Comparison of ENCODE assay signal across 8 cellular contexts in genomic region chr16:89422905-89423630, GRCh38.
DNase-seq lines count a peak whose midpoint lies in the region; ATAC-seq, FAIRE-seq and TF ChIP-seq lines count a peak whose summit lies in the region.

No MANE protein-coding gene starts in this region.

- peak overlapping the region; percentile 87 for H3K4me2 ChIP-seq in GM12878 (ENCODE audit: control insufficient read depth, insufficient read depth)

- H3K27ac ChIP-seq in SJSA1 = peak overlapping the region; percentile 18
- H3K27ac ChIP-seq in GM12878 (ENCODE audit: control insufficient read depth, insufficient read depth) = peak overlapping the region; percentile 69
- H3K27ac ChIP-seq in neutrophil = peak overlapping the region; percentile 58

- H4K20me1 ChIP-seq in GM12878 (ENCODE audit: control insufficient read depth, insufficient read depth) = peaks cover 8% of the 10 kb centered on the region

- 15% methylated on average over 16 of the region's 16 CpGs for WGBS in GM12878 (ENCODE audit: insufficient coverage, insufficient replicate concordance, low lambda C conversion rate, missing lambda C conversion rate)

- SMC1A ChIA-PET in GM12878 (lab: Charles Lee; ENCODE audit: uncharacterized antibody, unreplicated experiment) = interaction anchor here (1.1 to 2.0 kb wide), 11 partner anchors 23 to 85 kb away, joined by 3 to 6 read pairs (median 4); no protein-coding TSS in a partner anchor

- H3K36me3 ChIP-seq in SJSA1 = peaks cover 40% of the 10 kb centered on the region
- peaks cover 4 to 9% of the 10 kb centered on the region in 2 experiments; a peak in 2 of 4 replicates for H3K36me3 ChIP-seq in GM12878 (ENCODE audit: control insufficient read depth in 2 of 2, insufficient read depth in 2 of 2, low read length in 1 of 2)
- peaks cover 2% of the 10 kb centered on the region for H3K36me3 ChIP-seq in neutrophil

- no peak for TF ChIP-seq RAD21 in GM12878 (IDR thresholded peaks at IDR 0.05; ENCODE audit: insufficient read depth, low read depth, low read length)

- RAD21 ChIA-PET in GM12878 (lab: Charles Lee; ENCODE audit: unreplicated experiment) = interaction anchor here (1.0 to 1.5 kb wide), 5 partner anchors 29 to 65 kb away, joined by 3 to 6 read pairs (median 5); no protein-coding TSS in a partner anchor

- intact Hi-C loops in GM12878 (cut with micrococcal nuclease; ENCODE audit: unreplicated experiment) = loop anchor here (2.0 kb wide), 2 partner anchors 62 kb away; no protein-coding TSS in a partner anchor

- BruUV-seq in GM12878 (replicated peaks; lab: Mats Ljungman, UMichigan) = no TSS peak

- CTCF ChIA-PET in GM12878 (lab: Yijun Ruan, JAX) = interaction anchor here (0.8 to 1.4 kb wide), 3 partner anchors 22 to 54 kb away, joined by 3 to 7 read pairs (median 3); no protein-coding TSS in a partner anchor

- peaks cover 90% of the 10 kb centered on the region for H3K79me2 ChIP-seq in GM12878 (ENCODE audit: control insufficient read depth, insufficient read depth, low read length)

- no peak for TF ChIP-seq POLR2A in GM18505 (IDR thresholded peaks at IDR 0.05; ENCODE audit: borderline replicate concordance, extremely low read depth, insufficient read depth, insufficient read length)
- peak; percentile 55 for TF ChIP-seq POLR2A in GM12878 (IDR thresholded peaks at IDR 0.05; ENCODE audit: low read depth, low read length)

- H3K4me3 ChIP-seq in SJSA1 (no peak overlapping the region), GM12878 (peak overlapping the region; percentile 55; the same call in 1 of the 2 replicates), neutrophil (ENCODE audit: low read depth in 1 of 2, low read length in 1 of 2) (no peak overlapping the region)

- DNase-seq in SJSA1 (ENCODE audit: low read depth in 1 of 2, low spot score in 2 of 2) (peak; percentile 45 to 60), GM12878 (ENCODE audit: low read depth, low spot score) (peak; percentile 72), COLO829 (ENCODE audit: low spot score) (no peak), SK-N-DZ (ENCODE audit: low spot score) (no peak), DMS 273 treated with DMSO at 0.1 percent for 48 hours (lab: John Stamatoyannopoulos, UW) (no peak)

- H3K4me1 ChIP-seq in SJSA1 (replicated peaks) (peaks cover 50% of the 10 kb centered on the region), GM12878 (ENCODE audit: control insufficient read depth, insufficient read depth, low read length) (peaks cover 66% of the 10 kb centered on the region), neutrophil (ENCODE audit: control insufficient read depth in 1 of 2, insufficient read depth in 1 of 2, low read depth in 1 of 2, low read length in 1 of 2) (peaks cover 23 to 36% of the 10 kb centered on the region in 2 experiments)

- H3K27me3 ChIP-seq in SJSA1 (replicated peaks) (no peaks in the 10 kb centered on the region), GM12878 (replicated peaks in 1 of 2; ENCODE audit: control insufficient read depth in 2 of 2, insufficient read depth in 2 of 2, low read length in 1 of 2) (no peaks in the 10 kb centered on the region), neutrophil (no peaks in the 10 kb centered on the region)

- H2AFZ ChIP-seq in GM12878 (ENCODE audit: control insufficient read depth, low read depth, low read length) = no peak overlapping the region

- peak in 1 of 2 experiments; percentile 47; a peak in 2 of 4 replicates for TF ChIP-seq EP300 in GM12878 (IDR thresholded peaks at IDR 0.05; ENCODE audit: borderline replicate concordance in 1 of 2, control insufficient read depth in 1 of 2, low read depth in 2 of 2, low read length in 2 of 2)

- ATAC-seq in GM18505 (IDR thresholded peaks at IDR 0.05; ENCODE audit: unreplicated experiment) = peak; percentile 72
- peak; percentile 75 for ATAC-seq in HG02678 (IDR thresholded peaks at IDR 0.05; ENCODE audit: unreplicated experiment)
- peak; percentile 92 for ATAC-seq in GM12878

- H3K9me3 ChIP-seq in SJSA1 (replicated peaks) (no peaks in the 10 kb centered on the region), GM12878 (replicated peaks; ENCODE audit: control insufficient read depth, insufficient read depth, low read length) (no peaks in the 10 kb centered on the region), neutrophil (no peaks in the 10 kb centered on the region)

- TF ChIP-seq CTCF in GM12878 (IDR thresholded peaks at IDR 0.05 in 2 of 3, conservative IDR thresholded peaks at IDR 0.05 in 1 of 3; ENCODE audit: control insufficient read depth in 2 of 3, extremely low read depth in 1 of 3, insufficient read depth in 1 of 3, low read depth in 3 of 3, low read length in 3 of 3) (no peak), neutrophil (IDR thresholded peaks at IDR 0.05) (no peak)

- peak; percentile 73 for FAIRE-seq in GM12878 (lab: Jason Lieb, UNC)

- POLR2A ChIA-PET in GM12878 (lab: Charles Lee) = interaction anchor here (0.5 to 1.5 kb wide), 4 partner anchors 54 to 248 kb away, joined by 3 to 4 read pairs (median 4); no protein-coding TSS in a partner anchor

- in situ Hi-C loops in GM12878 (cut with MboI) = no loop called here

- H3K9ac ChIP-seq in GM12878 (ENCODE audit: control insufficient read depth, insufficient read depth, low read length) = peak overlapping the region; percentile 36; the same call in 1 of the 2 replicates

TF ChIP-seq in GM12878, 131 proteins besides CTCF, POLR2A, EP300 and RAD21 (continues in another document):
- TF ChIP-seq MYB (IDR thresholded peaks at IDR 0.05; ENCODE audit: borderline replicate concordance, low read depth, low read length) = no peak
- TF ChIP-seq SMARCA5 (IDR thresholded peaks at IDR 0.05) = no peak
- peak; percentile 73; the same call in 1 of the 2 replicates for TF ChIP-seq NBN (IDR thresholded peaks at IDR 0.05)
- TF ChIP-seq EZH2 (IDR thresholded peaks at IDR 0.05; ENCODE audit: borderline replicate concordance, control insufficient read depth, low read depth, low read length) = no peak
- TF ChIP-seq RBBP5 (conservative IDR thresholded peaks at IDR 0.05) = no peak
- peak; percentile 64 for TF ChIP-seq NFIC (IDR thresholded peaks at IDR 0.05; ENCODE audit: low read depth, low read length)
- peak; percentile 48; the same call in 1 of the 2 replicates for TF ChIP-seq SIN3A (IDR thresholded peaks at IDR 0.05; ENCODE audit: low read depth, low read length)
- 0 out of 2 replicates have a peak, but pooled peaks have one; percentile 64 for TF ChIP-seq PML (IDR thresholded peaks at IDR 0.05; ENCODE audit: low read length)
- peak; percentile 68; the same call in 1 of the 2 replicates for TF ChIP-seq PAX5 (IDR thresholded peaks at IDR 0.05; ENCODE audit: borderline replicate concordance, low read depth, low read length)
- TF ChIP-seq CREB1 (IDR thresholded peaks at IDR 0.05; ENCODE audit: low read depth) = no peak
- TF ChIP-seq CBX3 (IDR thresholded peaks at IDR 0.05; ENCODE audit: borderline replicate concordance, low read depth) = no peak
- TF ChIP-seq IKZF2 (IDR thresholded peaks at IDR 0.05) = peak; percentile 41 to 59; a peak in 3 of 4 replicates
- TF ChIP-seq JUND (IDR thresholded peaks at IDR 0.05; ENCODE audit: low read depth, low read length) = no peak
- no peak for TF ChIP-seq SREBF1 (IDR thresholded peaks at IDR 0.05; ENCODE audit: low read length)
- no peak for TF ChIP-seq E2F4 (IDR thresholded peaks at IDR 0.05; ENCODE audit: low read depth, low read length)
- TF ChIP-seq ATF7 (IDR thresholded peaks at IDR 0.05; ENCODE audit: low read depth) = peak; percentile 58
- no peak for TF ChIP-seq CHD4 (IDR thresholded peaks at IDR 0.05)
- no peak for TF ChIP-seq CREM (IDR thresholded peaks at IDR 0.05; ENCODE audit: low read depth)
- peak; percentile 54; the same call in 1 of the 2 replicates for TF ChIP-seq TCF3 (IDR thresholded peaks at IDR 0.05; ENCODE audit: borderline replicate concordance, insufficient read depth, low read depth, low read length)
- no peak for TF ChIP-seq SUPT20H (IDR thresholded peaks at IDR 0.05; ENCODE audit: borderline replicate concordance, control insufficient read depth, low read depth, low read length)
- 0 out of 2 replicates have a peak, but pooled peaks have one; percentile 53 for TF ChIP-seq NR2F1 (conservative IDR thresholded peaks at IDR 0.05)
- TF ChIP-seq KDM1A (IDR thresholded peaks at IDR 0.05; ENCODE audit: borderline replicate concordance) = no peak
- no peak for TF ChIP-seq SMC3 (IDR thresholded peaks at IDR 0.05; ENCODE audit: borderline replicate concordance, low read length)
- TF ChIP-seq CHD2 (IDR thresholded peaks at IDR 0.05; ENCODE audit: borderline replicate concordance, low read depth, low read length) = 0 out of 2 replicates have a peak, but pooled peaks have one; percentile 13

Comparison
In these comparisons a context has a peak if more than half of its experiments do, and no peak if none do; other contexts are left out.
1. DNase-seq: peak in SJSA1 (2 of 2) and GM12878 (single experiment); none in COLO829 (single experiment), SK-N-DZ (single experiment) and DMS 273 treated with DMSO at 0.1 percent for 48 hours (single experiment).
2. H3K27ac ChIP-seq: peak in every context shown above with its lines; median percentile 69 in GM12878; 58 in neutrophil; 18 in SJSA1.
3. Peak in every context shown above with its lines, with median percentiles within 50 percentile points of each other: ATAC-seq.